ENCODE assay signal across 22 cellular contexts in genomic region chr19:39738809-39739208, GRCh38. TPM values are rescaled to one million over a fixed set of nuclear protein-coding genes. Genes with fewer than 3 reads are reported as not detected.
"Had no signal": no experiment of that assay in that cellular context is flagged by ENCODE, and none has a peak within 500 bp of the region (broad histone marks: within the 10 kb centered on the region; RNA-seq: fewer than 3 reads in every experiment).

No MANE protein-coding gene starts in this region.

- H3K79me2 ChIP-seq: hepatocyte, parathyroid adenoma had no signal

- H3K27ac Mint-ChIP-seq: activated naive CD4-positive, alpha-beta T cell treated with anti-CD3 and anti-CD28 coated beads, Interleukin-2, amount 50 U/mL, for 72 hours; dendritic cell treated with granulocyte-macrophage colony-stimulating factor and Interleukin-4, amounts not matched to agents 40 ng/mL and 50 ng/mL, for 4 days; endodermal cell; neural progenitor cell; stimulated activated naive CD8-positive, alpha-beta T cell treated with anti-CD3 and anti-CD28 coated beads, Interleukin-15, amount 100 ng/mL, for 72 hours had no signal

- ATAC-seq: activated naive CD4-positive, alpha-beta T cell treated with anti-CD3 and anti-CD28 coated beads, Interleukin-2, amount 50 U/mL, for 72 hours; left ventricle myocardium superior; stimulated activated naive CD8-positive, alpha-beta T cell treated with anti-CD3 and anti-CD28 coated beads, Interleukin-15, amount 100 ng/mL, for 72 hours had no signal

- H3K4me1 ChIP-seq: neural progenitor cell, parathyroid adenoma, testis had no signal

- H3K27ac ChIP-seq: hepatocyte, neural progenitor cell, parathyroid adenoma, testis had no signal

- H3K36me3 Mint-ChIP-seq: activated naive CD4-positive, alpha-beta T cell treated with anti-CD3 and anti-CD28 coated beads, Interleukin-2, amount 50 U/mL, for 72 hours; neural progenitor cell had no signal

- H3K9me3 ChIP-seq: testis had no signal

- H3K4me3 ChIP-seq: hepatocyte, neural progenitor cell, testis had no signal

- H3K4me1 Mint-ChIP-seq: endodermal cell, neural progenitor cell had no signal

- H3K9me3 Mint-ChIP-seq: dendritic cell treated with granulocyte-macrophage colony-stimulating factor and Interleukin-4, amounts not matched to agents 40 ng/mL and 50 ng/mL, for 4 days; endodermal cell; neural progenitor cell had no signal

- H3K36me3 ChIP-seq: neural progenitor cell had no signal

- H3K4me2 ChIP-seq: hepatocyte, neural progenitor cell had no signal

- FAIRE-seq: urothelium cell line had no signal

- H2AFZ ChIP-seq: hepatocyte, neural progenitor cell, parathyroid adenoma had no signal

- H3K4me3 Mint-ChIP-seq: dendritic cell treated with granulocyte-macrophage colony-stimulating factor and Interleukin-4, amounts not matched to agents 40 ng/mL and 50 ng/mL, for 4 days; endodermal cell; neural progenitor cell; stimulated activated naive CD8-positive, alpha-beta T cell treated with anti-CD3 and anti-CD28 coated beads, Interleukin-15, amount 100 ng/mL, for 72 hours had no signal

- DNase-seq: activated CD4-positive, alpha-beta T cell treated with anti-CD3 and anti-CD28 coated beads, Interleukin-2, amount 50 U/mL, for 1 hour; activated CD4-positive, CD25-positive, alpha-beta regulatory T cell; activated T-cell treated with anti-CD3 and anti-CD28 coated beads for 4 hours; cerebellar nuclear complex; endodermal cell; erythroblast; left ventricle myocardium superior; mesendoderm; retina; stimulated activated CD4-positive, alpha-beta T cell treated with anti-CD3 and anti-CD28 coated beads, Interleukin-15, amount 100 ng/mL, for 24 hours; stimulated activated CD4-positive, alpha-beta T cell treated with anti-CD3 and anti-CD28 coated beads, Interleukin-4, amount 100 ng/mL, for 24 hours; stimulated activated naive CD8-positive, alpha-beta T cell treated with anti-CD3 and anti-CD28 coated beads, Interleukin-15, amount 100 ng/mL, for 72 hours; testis had no signal

- H3K9ac ChIP-seq: neural progenitor cell, parathyroid adenoma had no signal

- H3K27me3 ChIP-seq: neural progenitor cell, testis had no signal

RNA-seq across cellular contexts. Expression of gene CLC, which starts 1.0 kb away (rescaled TPM):
- total RNA-seq: activated CD8-positive, alpha-beta memory T cell treated with anti-CD3 and anti-CD28 coated beads for 36 hours; endodermal cell; hepatocyte; kidney epithelial cell; left ventricle myocardium superior; testis had no signal
- polyA plus RNA-seq: hepatocyte had no signal

RNA-seq across cellular contexts. Expression of gene LGALS14, which starts 34.5 kb away (rescaled TPM):
- total RNA-seq: activated CD8-positive, alpha-beta memory T cell treated with anti-CD3 and anti-CD28 coated beads for 36 hours; endodermal cell; kidney epithelial cell; left ventricle myocardium superior; skeletal muscle tissue; testis had no signal

RNA-seq across cellular contexts. Expression of gene LEUTX, which starts 39.8 kb away (rescaled TPM):
- total RNA-seq: activated CD8-positive, alpha-beta memory T cell treated with anti-CD3 and anti-CD28 coated beads for 36 hours; activated naive CD4-positive, alpha-beta T cell treated with anti-CD3 and anti-CD28 coated beads, Interleukin-2, amount 50 U/mL, for 72 hours; endodermal cell; hepatocyte; kidney epithelial cell; left ventricle myocardium superior; skeletal muscle tissue; testis had no signal
- polyA plus RNA-seq: hepatocyte had no signal
